ENCODE assay signal across 18 cellular contexts in genomic region chr4:1862961-1863296, GRCh38. TPM values are rescaled to one million over a fixed set of nuclear protein-coding genes. Genes with fewer than 3 reads are reported as not detected.
DNase-seq lines count a peak whose midpoint lies in the region; ATAC-seq and TF ChIP-seq lines count a peak whose summit lies in the region.
"Had no signal": no experiment of that assay in that cellular context is flagged by ENCODE, and none has a peak within 500 bp of the region (broad histone marks: within the 10 kb centered on the region; RNA-seq: fewer than 3 reads in every experiment).

No MANE protein-coding gene starts in this region.

- no peaks in the 10 kb centered on the region for H3K9me3 Mint-ChIP-seq in activated T-cell treated with anti-CD3 and anti-CD28 coated beads, Interleukin-2, amount 50 U/mL, for 24 hours
- no peaks in the 10 kb centered on the region for H3K9me3 Mint-ChIP-seq in stimulated activated naive B cell treated with anti-CD40 and anti-IgM and Interleukin-4, amounts not matched to agents 10 μg/mL and 1 μg/mL and 100 μg/mL, for 72 hours
- H3K9me3 Mint-ChIP-seq: stimulated activated memory B cell treated with anti-CD40 and anti-IgM and Interleukin-4, amounts not matched to agents 10 μg/mL and 1 μg/mL and 100 μg/mL, for 72 hours had no signal

- H3K4me1 ChIP-seq in OCI-LY7 (ENCODE audit: insufficient read depth, low read length, poor library complexity, severe bottlenecking) (peaks cover 13% of the 10 kb centered on the region), hepatocyte (ENCODE audit: insufficient read depth) (peaks cover 38% of the 10 kb centered on the region)
- H3K4me1 ChIP-seq: lower lobe of right lung had no signal

- H2AFZ ChIP-seq in OCI-LY7 (ENCODE audit: low read length) = no peak overlapping the region
- H2AFZ ChIP-seq in hepatocyte = no peak overlapping the region

- TF ChIP-seq CTCF in OCI-LY7 (conservative IDR thresholded peaks at IDR 0.05; ENCODE audit: low read length) (no peak), hepatocyte (IDR thresholded peaks at IDR 0.05; ENCODE audit: poor library complexity) (no peak)

- H3K4me3 ChIP-seq in OCI-LY7 (ENCODE audit: low read depth, low read length, poor library complexity, severe bottlenecking) (no peak overlapping the region), hepatocyte (no peak overlapping the region)

- H3K9me3 ChIP-seq in OCI-LY7 (ENCODE audit: low read length) = no peaks in the 10 kb centered on the region
- no peaks in the 10 kb centered on the region for H3K9me3 ChIP-seq in hepatocyte (ENCODE audit: low read depth)
- H3K9me3 ChIP-seq: lower lobe of right lung had no signal

- intact Hi-C loops in OCI-LY7 (cut with micrococcal nuclease; ENCODE audit: unreplicated experiment) = no loop called here

- no peak for DNase-seq in activated T-cell treated with anti-CD3 and anti-CD28 coated beads, Interleukin-2, amount 50 U/mL, for 24 hours
- no peak for DNase-seq in activated T-cell treated with anti-CD3 and anti-CD28 coated beads, Interleukin-2, amount 50 U/mL, for 1 hour
- DNase-seq in OCI-LY7 (ENCODE audit: low spot score) = no peak
- no peak for DNase-seq in hepatocyte (ENCODE audit: low spot score)
- no peak for DNase-seq in stimulated activated naive B cell treated with anti-CD40 and anti-IgM and Interleukin-4, amounts not matched to agents 10 μg/mL and 1 μg/mL and 100 μg/mL, for 72 hours
- DNase-seq in DMS53 (lab: John Stamatoyannopoulos, UW) = no peak
- no peak for DNase-seq in kidney glomerular epithelial cell (lab: John Stamatoyannopoulos, UW)
- DNase-seq: ACHN, dermis blood vessel endothelial cell, DMS 273 treated with DMSO at 0.1 percent for 48 hours, HCEC 1CT, lower lobe of right lung, NCI-H1436, NCI-H2227 treated with DMSO at 0.1 percent for 48 hours, occipital lobe had no signal

- H3K27ac Mint-ChIP-seq in activated T-cell treated with anti-CD3 and anti-CD28 coated beads, Interleukin-2, amount 50 U/mL, for 24 hours = peak overlapping the region; percentile 33
- H3K27ac Mint-ChIP-seq in stimulated activated naive B cell treated with anti-CD40 and anti-IgM and Interleukin-4, amounts not matched to agents 10 μg/mL and 1 μg/mL and 100 μg/mL, for 72 hours = no peak overlapping the region

- H3K79me2 ChIP-seq in OCI-LY7 (ENCODE audit: insufficient read depth, low read depth, low read length) (no peaks in the 10 kb centered on the region), hepatocyte (peaks cover 3% of the 10 kb centered on the region)

- no peaks in the 10 kb centered on the region for H3K27me3 ChIP-seq in hepatocyte

- CTCF ChIA-PET in OCI-LY7 (lab: Charles Lee; ENCODE audit: unreplicated experiment) = no interaction called here

- H3K4me1 Mint-ChIP-seq in activated T-cell treated with anti-CD3 and anti-CD28 coated beads, Interleukin-2, amount 50 U/mL, for 24 hours (ENCODE audit: low read depth) = peaks cover 22% of the 10 kb centered on the region
- H3K4me1 Mint-ChIP-seq in stimulated activated naive B cell treated with anti-CD40 and anti-IgM and Interleukin-4, amounts not matched to agents 10 μg/mL and 1 μg/mL and 100 μg/mL, for 72 hours = peaks cover 22 to 30% of the 10 kb centered on the region in 2 donors

- no peaks in the 10 kb centered on the region for H3K36me3 Mint-ChIP-seq in activated T-cell treated with anti-CD3 and anti-CD28 coated beads, Interleukin-2, amount 50 U/mL, for 24 hours (ENCODE audit: low read depth)
- H3K36me3 Mint-ChIP-seq in stimulated activated naive B cell treated with anti-CD40 and anti-IgM and Interleukin-4, amounts not matched to agents 10 μg/mL and 1 μg/mL and 100 μg/mL, for 72 hours = no peaks in the 10 kb centered on the region
- H3K36me3 Mint-ChIP-seq: stimulated activated memory B cell treated with anti-CD40 and anti-IgM and Interleukin-4, amounts not matched to agents 10 μg/mL and 1 μg/mL and 100 μg/mL, for 72 hours had no signal

- ATAC-seq in stimulated activated naive B cell treated with anti-CD40 and anti-IgM and Interleukin-4, amounts not matched to agents 10 μg/mL and 1 μg/mL and 100 μg/mL, for 72 hours (replicated peaks) = no peak
- ATAC-seq in HG03571 (IDR thresholded peaks at IDR 0.05; ENCODE audit: unreplicated experiment) = no peak

- H3K36me3 ChIP-seq in OCI-LY7 (ENCODE audit: insufficient read depth, low read length) (no peaks in the 10 kb centered on the region), hepatocyte (replicated peaks; ENCODE audit: insufficient read depth, low read depth) (no peaks in the 10 kb centered on the region)
- H3K36me3 ChIP-seq: lower lobe of right lung had no signal

- H3K9me2 ChIP-seq in OCI-LY7 (ENCODE audit: insufficient read depth, low read length) = no peaks in the 10 kb centered on the region
- no peaks in the 10 kb centered on the region for H3K9me2 ChIP-seq in hepatocyte (replicated peaks; ENCODE audit: insufficient read depth)

- POLR2A ChIA-PET in OCI-LY7 (lab: Charles Lee) = no interaction called here

- no TSS peak for BruUV-seq in OCI-LY7 (replicated peaks; lab: Mats Ljungman, UMichigan)

- 75% methylated on average over 14 of the region's 14 CpGs for WGBS in hepatocyte (ENCODE audit: low lambda C conversion rate, missing lambda C conversion rate)

- H3K4me2 ChIP-seq in OCI-LY7 (ENCODE audit: low read length) (peak overlapping the region; percentile 34; the same call in 1 of the 2 replicates), hepatocyte (peak overlapping the region; percentile 68)

- H3K27me3 Mint-ChIP-seq in activated T-cell treated with anti-CD3 and anti-CD28 coated beads, Interleukin-2, amount 50 U/mL, for 24 hours = peaks cover 2% of the 10 kb centered on the region
- H3K27me3 Mint-ChIP-seq in stimulated activated naive B cell treated with anti-CD40 and anti-IgM and Interleukin-4, amounts not matched to agents 10 μg/mL and 1 μg/mL and 100 μg/mL, for 72 hours = no peaks in the 10 kb centered on the region

- H3K27ac ChIP-seq in OCI-LY7 (ENCODE audit: low read depth, low read length, poor library complexity, severe bottlenecking) (no peak overlapping the region), hepatocyte (no peak overlapping the region)
- H3K27ac ChIP-seq: HL-60, lower lobe of right lung had no signal

- H4K20me1 ChIP-seq in OCI-LY7 (ENCODE audit: insufficient read depth, low read length) (no peaks in the 10 kb centered on the region), hepatocyte (ENCODE audit: insufficient read depth, poor library complexity, severe bottlenecking) (no peaks in the 10 kb centered on the region)

- peak overlapping the region; percentile 15 for H3K4me3 Mint-ChIP-seq in activated T-cell treated with anti-CD3 and anti-CD28 coated beads, Interleukin-2, amount 50 U/mL, for 24 hours
- H3K4me3 Mint-ChIP-seq in stimulated activated naive B cell treated with anti-CD40 and anti-IgM and Interleukin-4, amounts not matched to agents 10 μg/mL and 1 μg/mL and 100 μg/mL, for 72 hours = peak overlapping the region; percentile 43 to 50

RNA-seq across cellular contexts. Expression of gene LETM1, which starts 7.0 kb away (rescaled TPM):
- 58.3 and 60.0 TPM in 2 replicates for total RNA-seq in OCI-LY7 (2014; rRNA removed; shearing (Covaris generic))
- 61.7 and 66.8 TPM in 2 replicates for total RNA-seq in OCI-LY7 (2022)
- 39.1 and 46.0 TPM in 2 replicates for total RNA-seq in hepatocyte
- polyA plus RNA-seq in hepatocyte = 24.4 and 29.4 TPM in 2 replicates

RNA-seq across cellular contexts. Expression of gene NSD2, which starts 8.3 kb away (rescaled TPM):
- total RNA-seq in OCI-LY7 (2014; rRNA removed; shearing (Covaris generic)) = 158 and 169 TPM in 2 replicates
- total RNA-seq in OCI-LY7 (2022) (329 and 372 TPM in 2 replicates), hepatocyte (26.9 and 30.8 TPM in 2 replicates)
- 22.0 and 25.7 TPM in 2 replicates for polyA plus RNA-seq in hepatocyte
